Comparison of ENCODE assay signal across 19 cellular contexts in the genomic region with DNA sequence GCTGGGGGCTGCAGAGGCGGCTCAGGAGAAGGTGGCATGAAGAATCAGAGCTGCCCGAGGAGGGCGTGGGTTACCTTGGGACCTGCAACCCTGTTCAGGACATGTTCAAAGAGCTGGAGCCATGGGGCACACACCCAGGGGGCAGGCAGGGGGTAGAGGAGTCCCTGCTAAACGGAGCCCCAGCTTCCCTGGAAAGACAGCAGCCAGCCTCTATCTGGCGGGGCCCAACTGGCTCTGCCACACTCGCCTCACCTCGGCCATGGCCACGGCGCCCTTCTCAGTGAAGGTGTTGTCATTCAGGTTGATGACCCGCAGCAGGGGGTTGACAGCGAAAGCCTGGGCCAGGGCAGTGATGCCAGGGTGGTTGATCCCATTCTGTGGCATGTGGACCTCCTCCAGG. TPM values are rescaled to one million over a fixed set of nuclear protein-coding genes. Genes with fewer than 3 reads are reported as not detected.
"Had no signal": no experiment of that assay in that cellular context is flagged by ENCODE, and none has a peak within 500 bp of the region (broad histone marks: within the 10 kb centered on the region; RNA-seq: fewer than 3 reads in every experiment).

No MANE protein-coding gene starts in this region.

- H3K4me1 ChIP-seq: ascending aorta, transverse colon had no signal

- ATAC-seq: mucosa of descending colon; naive thymus-derived CD4-positive, alpha-beta T cell had no signal

- H3K9me3 ChIP-seq: ascending aorta, mucosa of descending colon, right atrium auricular region, transverse colon, vagina had no signal

- H3K27me3 Mint-ChIP-seq: activated CD4-positive, alpha-beta T cell treated with anti-CD3 and anti-CD28 coated beads, Interleukin-2, amount 10 ng/mL, durations not matched to agents 24 days and 14 days; naive thymus-derived CD4-positive, alpha-beta T cell had no signal

- H3K4me3 Mint-ChIP-seq: activated CD4-positive, alpha-beta T cell treated with anti-CD3 and anti-CD28 coated beads, Interleukin-2, amount 10 ng/mL, durations not matched to agents 24 days and 14 days; endodermal cell; naive thymus-derived CD4-positive, alpha-beta T cell; T-helper 1 cell treated with Interleukin-12 subunit alpha and Interleukin-12 subunit beta and Interleukin-4 antibody, amounts not matched to agents 30 μg/mL and 1 μg/mL, for 36 hours had no signal

- H3K4me1 Mint-ChIP-seq: activated CD4-positive, alpha-beta T cell treated with anti-CD3 and anti-CD28 coated beads, Interleukin-2, amount 10 ng/mL, durations not matched to agents 24 days and 14 days had no signal

- FAIRE-seq: islet of Langerhans had no signal

- H3K27me3 ChIP-seq: ascending aorta, dorsolateral prefrontal cortex, right atrium auricular region, transverse colon, vagina had no signal

- H3K4me3 ChIP-seq: ascending aorta, dorsolateral prefrontal cortex, mucosa of descending colon, right atrium auricular region, skin epidermis, transverse colon, vagina had no signal

- DNase-seq: activated CD4-positive, alpha-beta T cell treated with anti-CD3 and anti-CD28 coated beads, Interleukin-2, amount 10 ng/mL, durations not matched to agents 24 days and 14 days; activated CD4-positive, CD25-positive, alpha-beta regulatory T cell; activated CD8-positive, alpha-beta memory T cell treated with anti-CD3 and anti-CD28 coated beads for 24 hours; activated naive CD4-positive, alpha-beta T cell treated with Interleukin-2 at 50 U/mL for 16 hours; dorsolateral prefrontal cortex; endodermal cell; erythroblast; mucosa of descending colon; naive thymus-derived CD4-positive, alpha-beta T cell; stimulated activated CD4-positive, alpha-beta T cell treated with anti-CD3 and anti-CD28 coated beads, Interleukin-15, amount 100 ng/mL, for 24 hours; stimulated activated CD4-positive, alpha-beta T cell treated with anti-CD3 and anti-CD28 coated beads, Interleukin-4, amount 100 ng/mL, for 1 hour; stimulated activated naive CD4-positive, alpha-beta T cell; transverse colon had no signal

- H3K9me3 Mint-ChIP-seq: activated CD4-positive, alpha-beta T cell treated with anti-CD3 and anti-CD28 coated beads, Interleukin-2, amount 10 ng/mL, durations not matched to agents 24 days and 14 days; endodermal cell; T-helper 1 cell treated with Interleukin-12 subunit alpha and Interleukin-12 subunit beta and Interleukin-4 antibody, amounts not matched to agents 30 μg/mL and 1 μg/mL, for 36 hours had no signal

- H3K27ac Mint-ChIP-seq: activated CD4-positive, alpha-beta T cell treated with anti-CD3 and anti-CD28 coated beads, Interleukin-2, amount 10 ng/mL, durations not matched to agents 24 days and 14 days; T-helper 1 cell treated with Interleukin-12 subunit alpha and Interleukin-12 subunit beta and Interleukin-4 antibody, amounts not matched to agents 30 μg/mL and 1 μg/mL, for 36 hours had no signal

- H3K27ac ChIP-seq: ascending aorta, right atrium auricular region, skin epidermis, transverse colon, vagina had no signal

RNA-seq across cellular contexts. Expression of gene CHADL, which starts 17.0 kb away (rescaled TPM):
- total RNA-seq: ascending aorta had no signal
